ENCODE assay signal across 8 cellular contexts in genomic region chr11:62613275-62613864, GRCh38. TPM values are rescaled to one million over a fixed set of nuclear protein-coding genes. Genes with fewer than 3 reads are reported as not detected.
A peak's percentile ranks its signal among the peaks of the same experiment; 100 is the strongest.
DNase-seq lines count a peak whose midpoint lies in the region; ATAC-seq and TF ChIP-seq lines count a peak whose summit lies in the region.

No MANE protein-coding gene starts in this region.

- H3K27ac ChIP-seq in CD4-positive, alpha-beta memory T cell (ENCODE audit: low read depth, low read length) = peak overlapping the region; percentile 90
- peak overlapping the region; percentile 63 for H3K27ac ChIP-seq in Panc1 (ENCODE audit: low read length)
- H3K27ac ChIP-seq in epithelial cell of prostate = peak overlapping the region; percentile 67
- H3K27ac ChIP-seq in neutrophil = peak overlapping the region; percentile 95

- H3K9me3 Mint-ChIP-seq in CD4-positive, alpha-beta memory T cell = no peaks in the 10 kb centered on the region

- H3K27me3 ChIP-seq in CD4-positive, alpha-beta memory T cell (ENCODE audit: insufficient read depth, low read length) = no peaks in the 10 kb centered on the region
- H3K27me3 ChIP-seq in Panc1 (ENCODE audit: control insufficient read depth, insufficient read depth, low read length) (no peaks in the 10 kb centered on the region), neutrophil (no peaks in the 10 kb centered on the region)

- peak overlapping the region in 1 of 2 donors; percentile 93 for H3K4me3 ChIP-seq in CD4-positive, alpha-beta memory T cell (ENCODE audit: low read length in 2 of 2)
- peak overlapping the region in 1 of 2 experiments; percentile 87; a peak in 1 of 4 replicates for H3K4me3 ChIP-seq in Panc1 (ENCODE audit: low read depth in 2 of 2, low read length in 2 of 2)
- H3K4me3 ChIP-seq in neutrophil (ENCODE audit: low read depth in 1 of 2, low read length in 1 of 2) = peak overlapping the region; percentile 79 to 91

- intact Hi-C loops in CD4-positive, alpha-beta memory T cell (cut with micrococcal nuclease) = loop anchor here (1.0 to 2.0 kb wide), 3 partner anchors 8 to 249 kb away; partner anchors contain the start of gene B3GAT3
- intact Hi-C loops in Panc1 (cut with micrococcal nuclease; ENCODE audit: unreplicated experiment) = no loop called here

- POLR2A ChIA-PET in CD4-positive, alpha-beta memory T cell (lab: Charles Lee; ENCODE audit: partially characterized antibody) = interaction anchor here (0.7 to 10.8 kb wide), 15 partner anchors 9 to 242 kb away, joined by 3 to 142 read pairs (median 13); partner anchors contain the start of genes B3GAT3, BSCL2, C11orf98 and CSKMT
- POLR2A ChIA-PET in Panc1 (lab: Charles Lee) = no interaction called here

- peak overlapping the region; percentile 51 to 86 (median 72) for H3K4me3 Mint-ChIP-seq in CD4-positive, alpha-beta memory T cell

- H3K27me3 Mint-ChIP-seq in CD4-positive, alpha-beta memory T cell = no peaks in the 10 kb centered on the region

- CTCF ChIA-PET in CD4-positive, alpha-beta memory T cell (lab: Charles Lee; ENCODE audit: partially characterized antibody) = interaction anchor here (0.8 to 5.8 kb wide), 3 partner anchors 13 to 60 kb away, joined by 3 to 47 read pairs (median 3); partner anchors contain the start of gene TUT1
- CTCF ChIA-PET in Panc1 (lab: Charles Lee) = interaction anchor here (0.7 kb wide), 1 partner anchor 189 kb away, joined by 3 read pairs; no protein-coding TSS in a partner anchor

- TF ChIP-seq CTCF in Panc1 (IDR thresholded peaks at IDR 0.05) (no peak), neutrophil (IDR thresholded peaks at IDR 0.05) (no peak)

- peaks cover 25% of the 10 kb centered on the region for H3K36me3 ChIP-seq in CD4-positive, alpha-beta memory T cell (ENCODE audit: insufficient read depth, low read length)
- H3K36me3 ChIP-seq in Panc1 (ENCODE audit: control insufficient read depth, insufficient read depth, low read length) = no peaks in the 10 kb centered on the region; the same call in 1 of the 2 replicates
- peaks cover 21% of the 10 kb centered on the region for H3K36me3 ChIP-seq in neutrophil

- H3K4me1 Mint-ChIP-seq in CD4-positive, alpha-beta memory T cell = peaks cover 11 to 48% (median 33%) of the 10 kb centered on the region in 4 donors

- H3K36me3 Mint-ChIP-seq in CD4-positive, alpha-beta memory T cell = peaks cover 3 to 31% of the 10 kb centered on the region in 2 donors

- no peak for DNase-seq in CD4-positive, alpha-beta memory T cell
- DNase-seq in Panc1 (ENCODE audit: low read depth, low spot score) = no peak
- no peak for DNase-seq in epithelial cell of prostate (ENCODE audit: low read depth, low spot score)
- no peak for DNase-seq in NCI-H526 (lab: John Stamatoyannopoulos, UW)
- no peak for DNase-seq in SIG-M5 (lab: John Stamatoyannopoulos, UW)

- no peaks in the 10 kb centered on the region for H3K9me3 ChIP-seq in CD4-positive, alpha-beta memory T cell (ENCODE audit: control insufficient read depth in 1 of 2, low read length in 2 of 2)
- H3K9me3 ChIP-seq in Panc1 (ENCODE audit: control insufficient read depth, insufficient read depth, low read depth, low read length) = no peaks in the 10 kb centered on the region
- no peaks in the 10 kb centered on the region for H3K9me3 ChIP-seq in neutrophil

- peak; percentile 14; the same call in 1 of the 2 replicates for ATAC-seq in Panc1
- ATAC-seq in HG02763 (IDR thresholded peaks at IDR 0.05; ENCODE audit: unreplicated experiment) = no peak
- ATAC-seq in GM21825 (IDR thresholded peaks at IDR 0.05; ENCODE audit: unreplicated experiment) = no peak

- H3K4me1 ChIP-seq in CD4-positive, alpha-beta memory T cell (ENCODE audit: insufficient read depth, low read length) = peaks cover 51% of the 10 kb centered on the region
- H3K4me1 ChIP-seq in Panc1 (ENCODE audit: control insufficient read depth, insufficient read depth, low read length) (peaks cover 21% of the 10 kb centered on the region), neutrophil (ENCODE audit: control insufficient read depth in 1 of 2, insufficient read depth in 1 of 2, low read depth in 1 of 2, low read length in 1 of 2) (peaks cover 28 to 32% of the 10 kb centered on the region in 2 experiments)

- H3K27ac Mint-ChIP-seq in CD4-positive, alpha-beta memory T cell = peak overlapping the region; percentile 86 to 92 (median 89)

- in situ Hi-C loops in Panc1 (cut with HindIII; ENCODE audit: low pct_unique_long_range_greater_than_20kb, low sequenced_read_pairs) = no loop called here

- BruUV-seq in Panc1 (replicated peaks; lab: Mats Ljungman, UMichigan) = no TSS peak

RNA-seq across cellular contexts. Expression of gene ROM1, which starts 0.3 kb away (rescaled TPM):
- total RNA-seq in CD4-positive, alpha-beta memory T cell = 1 to 10 TPM; 1.6 to 1.9 TPM
- under 1 TPM; 0.98 to 1.00 TPM for polyA plus RNA-seq in CD4-positive, alpha-beta memory T cell
- 2.7 TPM for total RNA-seq in Panc1 (2021; ENCODE audit: unreplicated experiment)
- 5.8 TPM for polyA plus RNA-seq in Panc1 (2012; ENCODE audit: insufficient read length)

RNA-seq across cellular contexts. Expression of gene EML3, which starts 0.8 kb away (rescaled TPM):
- 100 to 1,000 TPM; 192 to 201 TPM for total RNA-seq in CD4-positive, alpha-beta memory T cell
- polyA plus RNA-seq in CD4-positive, alpha-beta memory T cell = 10 to 100 TPM; 18.2 to 24.8 TPM
- 88.8 TPM for total RNA-seq in Panc1 (2021; ENCODE audit: unreplicated experiment)
- polyA plus RNA-seq in Panc1 (2012; ENCODE audit: insufficient read length) = 77.9 TPM

RNA-seq across cellular contexts. Expression of gene B3GAT3, which starts 8.4 kb away (rescaled TPM):
- 10 to 100 TPM; 66.3 to 74.3 TPM for total RNA-seq in CD4-positive, alpha-beta memory T cell
- 10 to 100 TPM; 37.9 to 48.4 TPM for polyA plus RNA-seq in CD4-positive, alpha-beta memory T cell
- 68.2 TPM for total RNA-seq in Panc1 (2021; ENCODE audit: unreplicated experiment)
- 82.8 TPM for polyA plus RNA-seq in Panc1 (2012; ENCODE audit: insufficient read length)

RNA-seq across cellular contexts. Expression of gene MTA2, which starts 11.7 kb away (rescaled TPM):
- total RNA-seq in CD4-positive, alpha-beta memory T cell = 100 to 1,000 TPM; 207 to 210 TPM
- 10 to 100 TPM; 16.6 to 36.4 TPM for polyA plus RNA-seq in CD4-positive, alpha-beta memory T cell
- total RNA-seq in Panc1 (2021; ENCODE audit: unreplicated experiment) = 163 TPM
- 129 TPM for polyA plus RNA-seq in Panc1 (2012; ENCODE audit: insufficient read length)

RNA-seq across cellular contexts. Expression of gene TUT1, which starts 22.0 kb away (rescaled TPM):
- total RNA-seq in CD4-positive, alpha-beta memory T cell = 10 to 100 TPM; 37.7 to 38.1 TPM
- polyA plus RNA-seq in CD4-positive, alpha-beta memory T cell = 10 to 100 TPM; 14.6 to 19.7 TPM
- total RNA-seq in Panc1 (2021; ENCODE audit: unreplicated experiment) = 19.9 TPM
- 21.9 TPM for polyA plus RNA-seq in Panc1 (2012; ENCODE audit: insufficient read length)
